In genomic region chr11:35134403-35135126, GRCh38 we compare ENCODE assay signal across 1 cellular context.
A peak's percentile ranks its signal among the peaks of the same experiment; 100 is the strongest.
TF ChIP-seq lines count a peak whose summit lies in the region.

No MANE protein-coding gene starts in this region.

TF ChIP-seq in IMR-90, 13 proteins besides CTCF, POLR2A, EP300 and RAD21:
- TF ChIP-seq CEBPB (IDR thresholded peaks at IDR 0.05; ENCODE audit: low read depth, low read length) = peak; percentile 86
- TF ChIP-seq RFX5 (IDR thresholded peaks at IDR 0.05; ENCODE audit: low read depth, low read length) = no peak
